In the genomic region with DNA sequence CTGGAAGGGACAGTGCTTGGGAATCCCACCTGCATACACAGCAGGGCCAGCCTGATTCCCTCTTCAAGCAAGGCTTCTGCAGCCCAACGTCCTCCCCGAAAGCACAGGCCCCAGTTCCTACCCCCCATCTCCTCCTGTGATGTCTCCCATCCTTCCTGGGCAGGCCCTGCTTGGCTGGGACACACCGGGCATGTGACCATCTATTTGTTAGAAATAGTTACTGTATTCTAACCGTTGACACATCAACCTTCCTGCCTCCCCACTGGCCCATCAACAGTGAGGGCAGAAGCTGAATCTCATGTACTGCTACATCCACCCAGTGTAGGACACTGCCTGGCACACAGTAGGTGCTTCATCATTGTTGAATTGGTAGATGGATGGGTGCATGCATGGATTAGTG, we compare ENCODE assay signal across 12 cellular contexts. TPM values are rescaled to one million over a fixed set of nuclear protein-coding genes. Genes with fewer than 3 reads are reported as not detected.
A peak's percentile ranks its signal among the peaks of the same experiment; 100 is the strongest.
DNase-seq lines count a peak whose midpoint lies in the region; ATAC-seq, FAIRE-seq and TF ChIP-seq lines count a peak whose summit lies in the region.
"Had no signal": no experiment of that assay in that cellular context is flagged by ENCODE, and none has a peak within 500 bp of the region (broad histone marks: within the 10 kb centered on the region; RNA-seq: fewer than 3 reads in every experiment).

No MANE protein-coding gene starts in this region.

- peak overlapping the region; percentile 98 for H3K14ac ChIP-seq in H1 (ENCODE audit: insufficient read length)

- H3K27me3 ChIP-seq in H1 (replicated peaks in 1 of 4; ENCODE audit: control insufficient read depth in 3 of 4, extremely low read depth in 1 of 4, insufficient read depth in 3 of 4, low read length in 3 of 4), result no peaks in the 10 kb centered on the region
- H3K27me3 ChIP-seq in SK-N-SH (ENCODE audit: insufficient read depth), result no peaks in the 10 kb centered on the region; the same call in 1 of the 2 replicates

- no peak overlapping the region for H2AFZ ChIP-seq in H1 (ENCODE audit: low read length)
- H2AFZ ChIP-seq in SK-N-SH (ENCODE audit: low read depth), result no peak overlapping the region

- H3K56ac ChIP-seq in H1 (replicated peaks; ENCODE audit: insufficient read length, low read depth, low read length), result no peak overlapping the region

- H3K4me3 ChIP-seq in H1 (ENCODE audit: extremely low read depth in 1 of 4, insufficient read depth in 2 of 4, low read depth in 3 of 4, low read length in 4 of 4) (no peak overlapping the region), SK-N-SH (ENCODE audit: low read depth in 2 of 2, low read length in 1 of 2) (no peak overlapping the region)

- H2BK120ac ChIP-seq in H1 (replicated peaks; ENCODE audit: low read depth, low read length), result no peak overlapping the region

- no peak overlapping the region for H4K91ac ChIP-seq in H1 (replicated peaks; ENCODE audit: insufficient read length, low read length)

- TF ChIP-seq RAD21 in H1 (IDR thresholded peaks at IDR 0.05 in 1 of 2, conservative IDR thresholded peaks at IDR 0.05 in 1 of 2; ENCODE audit: low read depth in 2 of 2, low read length in 2 of 2) (no peak), SK-N-SH (IDR thresholded peaks at IDR 0.05; ENCODE audit: low read length) (no peak)

- H3K4me3 Mint-ChIP-seq in activated CD8-positive, alpha-beta memory T cell treated with anti-CD3 and anti-CD28 coated beads, Interleukin-2, amount 10 ng/mL, durations not matched to agents 7 days and 5 days, result no peak overlapping the region
- H3K4me3 Mint-ChIP-seq: activated naive CD8-positive, alpha-beta T cell treated with anti-CD3 and anti-CD28 coated beads, Interleukin-2, amount 10 ng/mL, durations not matched to agents 7 days and 5 days; T-helper 1 cell treated with Interleukin-12 subunit alpha and Interleukin-12 subunit beta and Interleukin-4 antibody, amounts not matched to agents 30 μg/mL and 1 μg/mL, for 36 hours had no signal

- H3K23me2 ChIP-seq in H1 (ENCODE audit: low read depth, low read length), result no peaks in the 10 kb centered on the region

- H3K79me2 ChIP-seq in H1 (ENCODE audit: control insufficient read depth in 1 of 2, insufficient read depth in 2 of 2, low read length in 2 of 2) (no peaks in the 10 kb centered on the region), SK-N-SH (ENCODE audit: insufficient read depth) (no peaks in the 10 kb centered on the region)

- no peaks in the 10 kb centered on the region for H3K79me1 ChIP-seq in H1 (ENCODE audit: low read depth, low read length)

- H3K4ac ChIP-seq in H1 (replicated peaks; ENCODE audit: insufficient read length, low read depth, low read length), result no peak overlapping the region

- peaks cover 29% of the 10 kb centered on the region for H3K4me1 Mint-ChIP-seq in activated CD8-positive, alpha-beta memory T cell treated with anti-CD3 and anti-CD28 coated beads, Interleukin-2, amount 10 ng/mL, durations not matched to agents 7 days and 5 days

- H3K27me3 Mint-ChIP-seq in activated CD8-positive, alpha-beta memory T cell treated with anti-CD3 and anti-CD28 coated beads, Interleukin-2, amount 10 ng/mL, durations not matched to agents 7 days and 5 days, result no peaks in the 10 kb centered on the region
- H3K27me3 Mint-ChIP-seq: activated naive CD8-positive, alpha-beta T cell treated with anti-CD3 and anti-CD28 coated beads, Interleukin-2, amount 10 ng/mL, durations not matched to agents 7 days and 5 days had no signal

- H3K4me2 ChIP-seq in H1 (ENCODE audit: insufficient read depth in 1 of 2, low read depth in 2 of 2, low read length in 2 of 2) (no peak overlapping the region), SK-N-SH (no peak overlapping the region)

- FAIRE-seq in HTR-8/SVneo (lab: Jason Lieb, UNC) (peak; percentile 58), H1 (lab: Jason Lieb, UNC) (no peak)

- H3K23ac ChIP-seq in H1 (ENCODE audit: insufficient read length), result no peak overlapping the region

- no peak for TF ChIP-seq CTCF in H1 (IDR thresholded peaks at IDR 0.05; ENCODE audit: control extremely low read depth in 1 of 3, insufficient read depth in 1 of 3, low read depth in 1 of 3, low read length in 3 of 3)
- no peak for TF ChIP-seq CTCF in SK-N-SH (IDR thresholded peaks at IDR 0.05)

- H3K9me3 ChIP-seq in H1 (ENCODE audit: insufficient read depth in 2 of 2, low read depth in 1 of 2, low read length in 1 of 2) (no peaks in the 10 kb centered on the region), SK-N-SH (no peaks in the 10 kb centered on the region)

- peak overlapping the region; percentile 64; the same call in 1 of the 2 replicates for H2BK20ac ChIP-seq in H1 (ENCODE audit: low read length)

- no peak overlapping the region for H4K5ac ChIP-seq in H1 (ENCODE audit: insufficient read length, low read depth, low read length)

- H3K9me2 ChIP-seq in SK-N-SH, result no peaks in the 10 kb centered on the region

- H2AK5ac ChIP-seq in H1 (ENCODE audit: low read depth, low read length), result no peak overlapping the region

- no peak for TF ChIP-seq EP300 in H1 (IDR thresholded peaks at IDR 0.05; ENCODE audit: borderline replicate concordance in 1 of 2, low read depth in 2 of 2, low read length in 2 of 2)
- no peak for TF ChIP-seq EP300 in SK-N-SH (IDR thresholded peaks at IDR 0.05; ENCODE audit: borderline replicate concordance in 1 of 2, low read depth in 1 of 2, low read length in 1 of 2)

- H3K9ac ChIP-seq in H1 (replicated peaks in 1 of 4; ENCODE audit: extremely low read depth in 1 of 4, low read depth in 3 of 4, low read length in 3 of 4) (no peak overlapping the region), SK-N-SH (no peak overlapping the region)

- no peak overlapping the region for H3K18ac ChIP-seq in H1 (ENCODE audit: extremely low read depth, low read length)

- no peak overlapping the region for H2BK12ac ChIP-seq in H1 (ENCODE audit: low read depth, low read length)

- no peak for ATAC-seq in activated CD8-positive, alpha-beta memory T cell treated with anti-CD3 and anti-CD28 coated beads, Interleukin-2, amount 10 ng/mL, durations not matched to agents 7 days and 5 days
- ATAC-seq in GM21576 (IDR thresholded peaks at IDR 0.05; ENCODE audit: unreplicated experiment), result no peak

- no peak overlapping the region for H2BK5ac ChIP-seq in H1 (ENCODE audit: low read depth, low read length)

- H3K27ac ChIP-seq in H1 (ENCODE audit: low read depth, low read length) (no peak overlapping the region; the same call in 1 of the 2 replicates), SK-N-SH (ENCODE audit: low read depth in 2 of 2, low read length in 1 of 2) (no peak overlapping the region)

- WGBS in H1 (ENCODE audit: extremely low coverage in 1 of 2, insufficient coverage in 1 of 2, insufficient read length in 1 of 2, insufficient replicate concordance in 2 of 2, low coverage in 1 of 2, low lambda C conversion rate in 2 of 2, missing lambda C conversion rate in 1 of 2), 2 experiments, result 86% methylated on average over 4 of the region's 4 CpGs; no CpG with 5 or more reads in 1 of the 2 experiments
- WGBS in SK-N-SH (ENCODE audit: low lambda C conversion rate), result 90% methylated on average over 4 of the region's 4 CpGs

- CTCF ChIA-PET in activated CD8-positive, alpha-beta memory T cell treated with anti-CD3 and anti-CD28 coated beads, Interleukin-2, amount 10 ng/mL, durations not matched to agents 7 days and 5 days (lab: Charles Lee), result interaction anchor here (1.3 kb wide), 1 partner anchor 20 kb away, joined by 3 read pairs; no protein-coding TSS in a partner anchor
- CTCF ChIA-PET in H1 (lab: Charles Lee; ENCODE audit: partially characterized antibody), result interaction anchor here (0.5 to 1.7 kb wide), 3 partner anchors 9 to 33 kb away, joined by 3 to 7 read pairs (median 5); no protein-coding TSS in a partner anchor
- CTCF ChIA-PET in SK-N-SH (lab: Yijun Ruan, JAX), result interaction anchor here (1.1 to 1.6 kb wide), 5 partner anchors 17 to 89 kb away, joined by 3 to 8 read pairs (median 7); no protein-coding TSS in a partner anchor

- peaks cover 17% of the 10 kb centered on the region for H3K36me3 Mint-ChIP-seq in activated CD8-positive, alpha-beta memory T cell treated with anti-CD3 and anti-CD28 coated beads, Interleukin-2, amount 10 ng/mL, durations not matched to agents 7 days and 5 days

- TF ChIP-seq POLR2A in H1 (IDR thresholded peaks at IDR 0.05; ENCODE audit: control extremely low read depth in 1 of 2, low read depth in 2 of 2, low read length in 2 of 2), result no peak

- H3F3A ChIP-seq in SK-N-SH (replicated peaks; ENCODE audit: insufficient read depth), result no peaks in the 10 kb centered on the region

- no peaks in the 10 kb centered on the region for H3K36me3 ChIP-seq in H1 (ENCODE audit: control insufficient read depth in 2 of 4, insufficient read depth in 4 of 4, low read length in 3 of 4)
- H3K36me3 ChIP-seq in SK-N-SH (replicated peaks in 1 of 2; ENCODE audit: control insufficient read depth in 1 of 2, insufficient read depth in 2 of 2, low read length in 1 of 2), result no peaks in the 10 kb centered on the region

- peaks cover 0 to 10% (median 5%) of the 10 kb centered on the region in 4 experiments; a peak in 4 of 7 replicates for H3K4me1 ChIP-seq in H1 (replicated peaks in 1 of 4; ENCODE audit: control insufficient read depth in 3 of 4, insufficient read depth in 4 of 4, low read length in 3 of 4)
- H3K4me1 ChIP-seq in SK-N-SH (ENCODE audit: control insufficient read depth in 1 of 2, insufficient read depth in 2 of 2, low read depth in 1 of 2, low read length in 1 of 2), result peaks cover 0 to 22% of the 10 kb centered on the region in 2 experiments; a peak in 1 of 4 replicates

- no peak overlapping the region for H2BK15ac ChIP-seq in H1 (ENCODE audit: low read length)

- H4K8ac ChIP-seq in H1 (ENCODE audit: extremely low read depth, insufficient read depth, low read length), result peak overlapping the region; percentile 35; the same call in 1 of the 2 replicates

- POLR2A ChIA-PET in H1 (lab: Charles Lee; ENCODE audit: partially characterized antibody), result no interaction called here
- POLR2A ChIA-PET in SK-N-SH (lab: Yijun Ruan, JAX), result no interaction called here

- peak; percentile 37 for DNase-seq in activated CD8-positive, alpha-beta memory T cell treated with anti-CD3 and anti-CD28 coated beads, Interleukin-2, amount 50 U/mL, for 48 hours
- no peak for DNase-seq in activated CD8-positive, alpha-beta memory T cell treated with anti-CD3 and anti-CD28 coated beads, Interleukin-2, amount 10 ng/mL, durations not matched to agents 7 days and 5 days
- DNase-seq in HTR-8/SVneo (ENCODE audit: insufficient read length, low spot score), result no peak
- peak in 1 of 2 experiments; percentile 22 for DNase-seq in H1 (ENCODE audit: low read depth in 1 of 2, low spot score in 2 of 2)
- peak; percentile 18 for DNase-seq in stimulated activated CD8-positive, alpha-beta memory T cell treated with anti-CD3 and anti-CD28 coated beads, Interleukin-4, amount 100 ng/mL, for 48 hours
- no peak for DNase-seq in SK-N-SH
- no peak for DNase-seq in amniotic stem cell (lab: John Stamatoyannopoulos, UW)
- DNase-seq: activated CD4-positive, alpha-beta T cell treated with anti-CD3 and anti-CD28 coated beads, Interleukin-2, amount 50 U/mL, for 1 hour; activated naive CD8-positive, alpha-beta T cell treated with anti-CD3 and anti-CD28 coated beads, Interleukin-2, amount 10 ng/mL, durations not matched to agents 7 days and 5 days; erythroblast had no signal

- no peak overlapping the region for H3K27ac Mint-ChIP-seq in activated CD8-positive, alpha-beta memory T cell treated with anti-CD3 and anti-CD28 coated beads, Interleukin-2, amount 10 ng/mL, durations not matched to agents 7 days and 5 days
- H3K27ac Mint-ChIP-seq: activated naive CD8-positive, alpha-beta T cell treated with anti-CD3 and anti-CD28 coated beads, Interleukin-2, amount 10 ng/mL, durations not matched to agents 7 days and 5 days; T-helper 1 cell treated with Interleukin-12 subunit alpha and Interleukin-12 subunit beta and Interleukin-4 antibody, amounts not matched to agents 30 μg/mL and 1 μg/mL, for 36 hours had no signal

- H4K20me1 ChIP-seq in H1 (replicated peaks in 1 of 2; ENCODE audit: control insufficient read depth in 1 of 2, insufficient read depth in 2 of 2, low read length in 2 of 2) (no peaks in the 10 kb centered on the region), SK-N-SH (ENCODE audit: insufficient read depth) (no peaks in the 10 kb centered on the region)

- H3K9me3 Mint-ChIP-seq in activated CD8-positive, alpha-beta memory T cell treated with anti-CD3 and anti-CD28 coated beads, Interleukin-2, amount 10 ng/mL, durations not matched to agents 7 days and 5 days (ENCODE audit: low read depth), result no peaks in the 10 kb centered on the region
- H3K9me3 Mint-ChIP-seq: T-helper 1 cell treated with Interleukin-12 subunit alpha and Interleukin-12 subunit beta and Interleukin-4 antibody, amounts not matched to agents 30 μg/mL and 1 μg/mL, for 36 hours had no signal

RNA-seq across cellular contexts. Expression of gene PRR29, which starts 10.7 kb away (rescaled TPM):
- total RNA-seq in activated CD8-positive, alpha-beta memory T cell treated with anti-CD3 and anti-CD28 coated beads, Interleukin-2, amount 10 ng/mL, durations not matched to agents 7 days and 5 days, result 1 to 10 TPM; 1.5 to 3.3 TPM
- total RNA-seq in H1 (2021; fragmentation: NEBNext Ultra II Directional; extraction: Animal tissue kit (Norgen Biotek cat#: 25700)), result 0.61 and 0.67 TPM in 2 replicates
- polyA plus RNA-seq in H1 (2011; rRNA removed) (0.83 and 0.96 TPM in 2 replicates), SK-N-SH (2012; rRNA removed) (2.5 and 2.7 TPM in 2 replicates)
- polyA plus RNA-seq in H1 (2011; cell fraction: cytosol; rRNA removed), result 0.39 TPM
- 1.7 TPM for polyA plus RNA-seq in H1 (2011; cell fraction: nucleus; rRNA removed)
- 0.35 to 0.48 TPM (median 0.41 TPM) in 4 replicates for polyA plus RNA-seq in H1 (2012, experiment 1 of 2)
- 0.43 TPM for polyA plus RNA-seq in H1 (2012, experiment 2 of 2)
- polyA plus RNA-seq in H1 (2013, experiment 1 of 2), result 0.59 TPM
- 0.42 TPM for polyA plus RNA-seq in H1 (2013, experiment 2 of 2)
- 0.28 and 0.41 TPM in 2 replicates for polyA minus RNA-seq in H1 (2011; rRNA and poly(A)+ RNA removed)
- not detected for polyA minus RNA-seq in H1 (2011; cell fraction: cytosol; rRNA and poly(A)+ RNA removed)
- polyA minus RNA-seq in H1 (2011; cell fraction: nucleus; rRNA and poly(A)+ RNA removed), result 1.4 TPM
- 1.2 and 2.0 TPM in 2 replicates for polyA plus RNA-seq in SK-N-SH (2012; cell fraction: cytosol; rRNA removed)
- polyA plus RNA-seq in SK-N-SH (2012; cell fraction: nucleus; rRNA removed), result 9.8 and 10.5 TPM in 2 replicates

RNA-seq across cellular contexts. Expression of gene ICAM2, which starts 11.6 kb away (rescaled TPM):
- 10 to 100 TPM; 39.0 to 40.6 TPM for total RNA-seq in activated CD8-positive, alpha-beta memory T cell treated with anti-CD3 and anti-CD28 coated beads, Interleukin-2, amount 10 ng/mL, durations not matched to agents 7 days and 5 days
- 0.45 TPM in 1 of 2 replicates, not detected in the other for total RNA-seq in H1 (2021; fragmentation: NEBNext Ultra II Directional; extraction: Animal tissue kit (Norgen Biotek cat#: 25700))
- polyA plus RNA-seq in H1 (2011; rRNA removed), result 0.63 and 0.77 TPM in 2 replicates
- polyA plus RNA-seq in H1 (2011; cell fraction: cytosol; rRNA removed), result 0.44 TPM
- 0.60 TPM for polyA plus RNA-seq in H1 (2011; cell fraction: nucleus; rRNA removed)
- polyA plus RNA-seq in H1 (2012, experiment 1 of 2), result 0.27 to 0.81 TPM (median 0.46 TPM) in 3 of 4 replicates, not detected in the other
- 0.47 TPM for polyA plus RNA-seq in H1 (2012, experiment 2 of 2)
- polyA plus RNA-seq in H1 (2013, experiment 1 of 2), result 0.18 TPM
- 0.24 TPM for polyA plus RNA-seq in H1 (2013, experiment 2 of 2)
- 0.51 and 1.6 TPM in 2 replicates for polyA minus RNA-seq in H1 (2011; rRNA and poly(A)+ RNA removed)
- polyA minus RNA-seq in H1 (2011; cell fraction: cytosol; rRNA and poly(A)+ RNA removed), result not detected
- not detected for polyA minus RNA-seq in H1 (2011; cell fraction: nucleus; rRNA and poly(A)+ RNA removed)
- 0.08 TPM in 1 of 2 replicates, not detected in the other for polyA plus RNA-seq in SK-N-SH (2012; rRNA removed)
- 0.08 and 0.14 TPM in 2 replicates for polyA plus RNA-seq in SK-N-SH (2012; cell fraction: cytosol; rRNA removed)
- polyA plus RNA-seq in SK-N-SH (2012; cell fraction: nucleus; rRNA removed), result 0.23 TPM in 1 of 2 replicates, not detected in the other

RNA-seq across cellular contexts. Expression of gene SCN4A, which starts 36.1 kb away (rescaled TPM):
- total RNA-seq in activated CD8-positive, alpha-beta memory T cell treated with anti-CD3 and anti-CD28 coated beads, Interleukin-2, amount 10 ng/mL, durations not matched to agents 7 days and 5 days, result under 1 TPM in 1 of 2 experiments, not detected in 1; 0.02 TPM
- 6.6 and 8.5 TPM in 2 replicates for total RNA-seq in H1 (2021; fragmentation: NEBNext Ultra II Directional; extraction: Animal tissue kit (Norgen Biotek cat#: 25700))
- 5.0 and 8.1 TPM in 2 replicates for polyA plus RNA-seq in H1 (2011; rRNA removed)
- 6.5 TPM for polyA plus RNA-seq in H1 (2011; cell fraction: cytosol; rRNA removed)
- 22.4 TPM for polyA plus RNA-seq in H1 (2011; cell fraction: nucleus; rRNA removed)
- 4.5 to 9.2 TPM (median 9.0 TPM) in 4 replicates for polyA plus RNA-seq in H1 (2012, experiment 1 of 2)
- polyA plus RNA-seq in H1 (2012, experiment 2 of 2), result 5.9 TPM
- polyA plus RNA-seq in H1 (2013, experiment 1 of 2), result 4.2 TPM
- polyA plus RNA-seq in H1 (2013, experiment 2 of 2), result 3.6 TPM
- polyA minus RNA-seq in H1 (2011; rRNA and poly(A)+ RNA removed), result 27.3 and 39.8 TPM in 2 replicates
- 18.9 TPM for polyA minus RNA-seq in H1 (2011; cell fraction: cytosol; rRNA and poly(A)+ RNA removed)
- 39.2 TPM for polyA minus RNA-seq in H1 (2011; cell fraction: nucleus; rRNA and poly(A)+ RNA removed)
- not detected in 2 replicates for polyA plus RNA-seq in SK-N-SH (2012; rRNA removed)
- under 0.01 TPM in 1 of 2 replicates, not detected in the other for polyA plus RNA-seq in SK-N-SH (2012; cell fraction: cytosol; rRNA removed)
- not detected in 2 replicates for polyA plus RNA-seq in SK-N-SH (2012; cell fraction: nucleus; rRNA removed)
- total RNA-seq: activated naive CD8-positive, alpha-beta T cell treated with anti-CD3 and anti-CD28 coated beads, Interleukin-2, amount 10 ng/mL, durations not matched to agents 7 days and 5 days had no signal

Comparison
In these comparisons a context has a peak if more than half of its experiments do, and no peak if none do; other contexts are left out.
1. DNase-seq: peak in activated CD8-positive, alpha-beta memory T cell treated with anti-CD3 and anti-CD28 coated beads, Interleukin-2, amount 50 U/mL, for 48 hours (single experiment) and stimulated activated CD8-positive, alpha-beta memory T cell treated with anti-CD3 and anti-CD28 coated beads, Interleukin-4, amount 100 ng/mL, for 48 hours (single experiment); none in activated CD8-positive, alpha-beta memory T cell treated with anti-CD3 and anti-CD28 coated beads, Interleukin-2, amount 10 ng/mL, durations not matched to agents 7 days and 5 days (single experiment), HTR-8/SVneo (single experiment), SK-N-SH (single experiment) and amniotic stem cell (single experiment).
2. RNA of gene ICAM2, which starts 11.6 kb away (total RNA-seq): 39.0 to 40.6 TPM in activated CD8-positive, alpha-beta memory T cell treated with anti-CD3 and anti-CD28 coated beads, Interleukin-2, amount 10 ng/mL, durations not matched to agents 7 days and 5 days; 0.45 TPM in H1; every median in the first group is over 10 times any median in the second.